In genomic region chr2:42186945-42187632, GRCh38 we compare ENCODE assay signal across 18 cellular contexts.
"Had no signal": no experiment of that assay in that cellular context is flagged by ENCODE, and none has a peak within 500 bp of the region (broad histone marks: within the 10 kb centered on the region; RNA-seq: fewer than 3 reads in every experiment).

No MANE protein-coding gene starts in this region.

- DNase-seq: activated effector memory CD4-positive, alpha-beta T cell treated with Interleukin-2 at 50 U/mL for 16 hours; activated naive CD4-positive, alpha-beta T cell treated with anti-CD3 and anti-CD28 coated beads, Interleukin-2, amount 50 U/mL, for 16 hours; activated T-cell treated with anti-CD3 and anti-CD28 coated beads for 4 hours; adrenal gland; dorsolateral prefrontal cortex; mucosa of descending colon; naive B cell; psoas muscle; right cardiac atrium; stimulated activated CD4-positive, alpha-beta T cell treated with anti-CD3 and anti-CD28 coated beads, Interleukin-15, amount 100 ng/mL, for 24 hours; stimulated activated CD4-positive, alpha-beta T cell treated with anti-CD3 and anti-CD28 coated beads, Interleukin-2, amount 100 ng/mL, for 48 hours; uterus had no signal

- H3K4me1 Mint-ChIP-seq: neural progenitor cell had no signal

- H3K27me3 ChIP-seq: adrenal gland, dorsolateral prefrontal cortex, neural progenitor cell, tibial nerve, uterus had no signal

- ATAC-seq: activated CD4-positive, CD25-positive, alpha-beta regulatory T cell treated with anti-CD3 and anti-CD28 coated beads, Interleukin-2, amount 50 U/mL, for 24 hours; mucosa of descending colon; psoas muscle; right cardiac atrium had no signal

- H3K4me1 ChIP-seq: neural progenitor cell, psoas muscle, uterus had no signal

- H3K36me3 ChIP-seq: adrenal gland, neural progenitor cell, tibial nerve, uterus had no signal

- H3K27me3 Mint-ChIP-seq: memory B cell; naive B cell; stimulated activated naive CD8-positive, alpha-beta T cell treated with anti-CD3 and anti-CD28 coated beads, Interleukin-15, Interleukin-2, amounts not matched to agents 100 ng/mL and 50 ng/mL, for 24 hours had no signal

- H3K27ac Mint-ChIP-seq: neural progenitor cell had no signal

- H3K9ac ChIP-seq: neural progenitor cell had no signal

- H3K4me3 Mint-ChIP-seq: memory B cell; naive B cell; neural progenitor cell; stimulated activated naive CD8-positive, alpha-beta T cell treated with anti-CD3 and anti-CD28 coated beads, Interleukin-15, Interleukin-2, amounts not matched to agents 100 ng/mL and 50 ng/mL, for 24 hours had no signal

- H3K9me3 Mint-ChIP-seq: memory B cell; naive B cell; stimulated activated naive CD8-positive, alpha-beta T cell treated with anti-CD3 and anti-CD28 coated beads, Interleukin-15, Interleukin-2, amounts not matched to agents 100 ng/mL and 50 ng/mL, for 24 hours had no signal

- H3K4me3 ChIP-seq: adrenal gland, dorsolateral prefrontal cortex, mucosa of descending colon, neural progenitor cell, psoas muscle, skin epidermis, tibial nerve, uterus had no signal

- H3K9me3 ChIP-seq: adrenal gland, mucosa of descending colon, psoas muscle, tibial nerve, uterus had no signal

- H3K27ac ChIP-seq: dorsolateral prefrontal cortex, neural progenitor cell, psoas muscle, skin epidermis had no signal

- H2AFZ ChIP-seq: neural progenitor cell had no signal

- H3K4me2 ChIP-seq: neural progenitor cell had no signal
